1 cellular context compared by ENCODE assay signal in genomic region chr6:41602864-41603608, GRCh38.
TF ChIP-seq lines count a peak whose summit lies in the region.

No MANE protein-coding gene starts in this region.

TF ChIP-seq in HepG2, 621 proteins besides CTCF, POLR2A, EP300 and RAD21 (continued from another document):
- no peak for TF ChIP-seq CREB3 (CRISPR knock-in tag; IDR thresholded peaks at IDR 0.05)
- peak; percentile 55; the same call in 1 of the 2 replicates for TF ChIP-seq ZNF121 (CRISPR knock-in tag; IDR thresholded peaks at IDR 0.05)
- 0 out of 2 replicates have a peak, but pooled peaks have one; percentile 49 for TF ChIP-seq NCOA1 (CRISPR knock-in tag; IDR thresholded peaks at IDR 0.05)
- TF ChIP-seq ZNF768 (CRISPR knock-in tag; IDR thresholded peaks at IDR 0.05) = 0 out of 2 replicates have a peak, but pooled peaks have one; percentile 30
- 0 out of 2 replicates have a peak, but pooled peaks have one; percentile 19 for TF ChIP-seq ADNP (CRISPR knock-in tag; IDR thresholded peaks at IDR 0.05)
- TF ChIP-seq DNMT3B (CRISPR knock-in tag; conservative IDR thresholded peaks at IDR 0.05) = no peak
- no peak for TF ChIP-seq DZIP1 (CRISPR knock-in tag; IDR thresholded peaks at IDR 0.05)
- peak; percentile 74; the same call in 1 of the 2 replicates for TF ChIP-seq IKZF5 (CRISPR knock-in tag; IDR thresholded peaks at IDR 0.05)
- peak; percentile 50; the same call in 1 of the 2 replicates for TF ChIP-seq FOXA3 (CRISPR knock-in tag; IDR thresholded peaks at IDR 0.05)
- peak; percentile 22; the same call in 1 of the 2 replicates for TF ChIP-seq ZNF609 (CRISPR knock-in tag; IDR thresholded peaks at IDR 0.05; ENCODE audit: borderline replicate concordance)
- 0 out of 2 replicates have a peak, but pooled peaks have one; percentile 23 for TF ChIP-seq HDAC1 (CRISPR knock-in tag; IDR thresholded peaks at IDR 0.05)
- TF ChIP-seq ZNF232 (CRISPR knock-in tag; IDR thresholded peaks at IDR 0.05; ENCODE audit: borderline replicate concordance) = no peak
- TF ChIP-seq RCOR2 (CRISPR knock-in tag; IDR thresholded peaks at IDR 0.05) = peak; percentile 30; the same call in 1 of the 2 replicates
- TF ChIP-seq ZBTB7B (CRISPR knock-in tag; IDR thresholded peaks at IDR 0.05) = 0 out of 2 replicates have a peak, but pooled peaks have one; percentile 26
- TF ChIP-seq GATAD1 (CRISPR knock-in tag; IDR thresholded peaks at IDR 0.05) = peak; percentile 59
- 0 out of 2 replicates have a peak, but pooled peaks have one; percentile 43 for TF ChIP-seq HNRNPL (IDR thresholded peaks at IDR 0.05; ENCODE audit: low read depth, low read length)
- TF ChIP-seq ZNF281 (CRISPR knock-in tag; IDR thresholded peaks at IDR 0.05; ENCODE audit: borderline replicate concordance) = 0 out of 2 replicates have a peak, but pooled peaks have one; percentile 54
- TF ChIP-seq E2F5 (CRISPR knock-in tag; conservative IDR thresholded peaks at IDR 0.05) = 0 out of 2 replicates have a peak, but pooled peaks have one; percentile 21
- no peak for TF ChIP-seq NFIC (IDR thresholded peaks at IDR 0.05; ENCODE audit: low read length)
- 0 out of 2 replicates have a peak, but pooled peaks have one; percentile 52 for TF ChIP-seq PRDM10 (CRISPR knock-in tag; IDR thresholded peaks at IDR 0.05; ENCODE audit: low read depth)
- TF ChIP-seq SMYD3 (CRISPR knock-in tag; IDR thresholded peaks at IDR 0.05) = 0 out of 2 replicates have a peak, but pooled peaks have one; percentile 33
- peak; percentile 23; the same call in 1 of the 2 replicates for TF ChIP-seq SMAD3 (CRISPR knock-in tag; IDR thresholded peaks at IDR 0.05)
- TF ChIP-seq GZF1 (CRISPR knock-in tag; IDR thresholded peaks at IDR 0.05) = peak; percentile 31; the same call in 1 of the 2 replicates
- peak; percentile 94 for TF ChIP-seq KDM2A (CRISPR knock-in tag; IDR thresholded peaks at IDR 0.05; ENCODE audit: borderline replicate concordance, low read depth)
- TF ChIP-seq CCDC6 (CRISPR knock-in tag; IDR thresholded peaks at IDR 0.05) = no peak
- peak; percentile 26 for TF ChIP-seq ZFP36 (IDR thresholded peaks at IDR 0.05; ENCODE audit: borderline replicate concordance, low read depth, low read length, partially characterized antibody)
- peak; percentile 59 for TF ChIP-seq GABPB1 (CRISPR knock-in tag; IDR thresholded peaks at IDR 0.05)
- TF ChIP-seq ZNF782 (CRISPR knock-in tag; IDR thresholded peaks at IDR 0.05; ENCODE audit: borderline replicate concordance) = peak; percentile 43; the same call in 1 of the 2 replicates
- TF ChIP-seq ATF2 (CRISPR knock-in tag; IDR thresholded peaks at IDR 0.05) = peak; percentile 46; the same call in 1 of the 2 replicates
- 0 out of 2 replicates have a peak, but pooled peaks have one; percentile 47 for TF ChIP-seq NFKBIZ (CRISPR knock-in tag; IDR thresholded peaks at IDR 0.05)
- TF ChIP-seq CHD4 (IDR thresholded peaks at IDR 0.05; ENCODE audit: borderline replicate concordance, low read length) = peak; percentile 97; the same call in 1 of the 2 replicates
- 0 out of 2 replicates have a peak, but pooled peaks have one; percentile 23 for TF ChIP-seq TFDP1 (CRISPR knock-in tag; IDR thresholded peaks at IDR 0.05; ENCODE audit: borderline replicate concordance)
TF ChIP-seq in HepG2: peak in this region for 114.
